ENCODE assay signal across 8 cellular contexts in genomic region chr1:84122780-84123382, GRCh38. TPM values are rescaled to one million over a fixed set of nuclear protein-coding genes. Genes with fewer than 3 reads are reported as not detected.
DNase-seq lines count a peak whose midpoint lies in the region; ATAC-seq and TF ChIP-seq lines count a peak whose summit lies in the region.

No MANE protein-coding gene starts in this region.

- 6% methylated on average over 2 of the region's 2 CpGs for WGBS in prostate gland

- no peaks in the 10 kb centered on the region for H3K4me1 ChIP-seq in prostate gland (replicated peaks)

- ATAC-seq in Right ventricle myocardium superior (ENCODE audit: poor library complexity) (peak; percentile 77), HG03175 (IDR thresholded peaks at IDR 0.05; ENCODE audit: unreplicated experiment) (peak; percentile 81), HG03108 (IDR thresholded peaks at IDR 0.05; ENCODE audit: unreplicated experiment) (no peak)

- H3K27ac ChIP-seq in prostate gland: no peak overlapping the region

- intact Hi-C loops in Right ventricle myocardium superior (cut with DNase I) (loop anchor here (2.0 kb wide), 1 partner anchor 192 kb away; no protein-coding TSS in a partner anchor), cardiac septum (cut with DNase I) (loop anchor here (2.0 kb wide), 1 partner anchor 190 kb away; no protein-coding TSS in a partner anchor), prostate gland (cut with DNase I) (loop anchor here (5.0 kb wide), 2 partner anchors 126 to 191 kb away; partner anchors contain the start of gene TTLL7)

- no peaks in the 10 kb centered on the region for H3K36me3 ChIP-seq in prostate gland

- H3K9me3 ChIP-seq in prostate gland: no peaks in the 10 kb centered on the region

- no peak overlapping the region for H3K4me3 ChIP-seq in foreskin fibroblast (ENCODE audit: low read depth in 1 of 2, low read length in 2 of 2)
- H3K4me3 ChIP-seq in prostate gland: no peak overlapping the region

- peak; percentile 67 for TF ChIP-seq CTCF in foreskin fibroblast (IDR thresholded peaks at IDR 0.05; ENCODE audit: low read depth, low read length)
- peak; percentile 29 to 72 (median 58) for TF ChIP-seq CTCF in prostate gland (IDR thresholded peaks at IDR 0.05)

- no peak for TF ChIP-seq POLR2A in prostate gland (IDR thresholded peaks at IDR 0.05)

- H3K27me3 ChIP-seq in prostate gland (replicated peaks; ENCODE audit: insufficient read depth): no peaks in the 10 kb centered on the region

- DNase-seq in Right ventricle myocardium superior: peak; percentile 44
- DNase-seq in cardiac septum (ENCODE audit: low spot score): no peak
- DNase-seq in NCI-H748 (lab: John Stamatoyannopoulos, UW; ENCODE audit: unreplicated experiment): peak; percentile 50
- DNase-seq in activated T-cell treated with anti-CD3 and anti-CD28 coated beads for 4 hours: peak; percentile 41
- peak; percentile 33 to 79 for DNase-seq in foreskin fibroblast
- DNase-seq in prostate gland (ENCODE audit: low spot score): peak; percentile 48

RNA-seq across cellular contexts. Expression of gene PRKACB, which starts 21.2 kb away (rescaled TPM):
- total RNA-seq in Right ventricle myocardium superior: 30.8 TPM
- total RNA-seq in cardiac septum: 41.8 TPM
- total RNA-seq in prostate gland: 10 to 100 TPM; 24.7 to 29.3 TPM
